In the genomic region with DNA sequence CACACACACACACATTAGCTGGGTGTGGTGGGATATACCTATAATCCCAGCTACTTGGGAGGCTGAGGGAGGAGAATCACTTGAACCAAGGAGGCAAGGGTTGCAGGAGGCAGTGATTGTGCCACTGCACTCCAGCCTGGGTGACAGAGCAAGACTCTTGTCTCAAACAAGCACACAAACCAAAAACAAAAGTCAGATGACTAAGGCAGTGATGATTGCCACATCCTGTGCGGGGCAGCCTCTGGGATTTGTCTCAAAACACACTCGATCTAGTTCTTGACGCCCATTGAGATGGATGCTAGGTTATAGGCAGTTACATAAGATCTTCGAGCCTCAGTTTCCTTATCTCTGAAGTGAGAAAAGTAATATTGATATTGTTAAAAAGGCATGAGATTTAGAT, we compare ENCODE assay signal across 8 cellular contexts. TPM values are rescaled to one million over a fixed set of nuclear protein-coding genes. Genes with fewer than 3 reads are reported as not detected.
DNase-seq lines count a peak whose midpoint lies in the region; ATAC-seq and TF ChIP-seq lines count a peak whose summit lies in the region.
"Not testable (repeated sequence)": the region's sequence is repeated elsewhere in the genome, so short reads cannot be mapped to it uniquely, and the experiment has no call there.

No MANE protein-coding gene starts in this region.

- peak overlapping the region; percentile 73 for H3K27ac Mint-ChIP-seq in CD8-positive, alpha-beta T cell
- peak overlapping the region; percentile 52 for H3K27ac Mint-ChIP-seq in activated T-helper 1 cell treated with anti-CD3 and anti-CD28 coated beads, Interleukin-12 subunit alpha, Interleukin-12 subunit beta, Interleukin-2, Interleukin-4 antibody, amounts not matched to agents 30 ng/mL and 10 ng/mL and 1 ng/mL, durations not matched to agents 14 hours and 24 hours and 36 hours

- peak; percentile 60 for ATAC-seq in CD8-positive, alpha-beta T cell

- POLR2A ChIA-PET in CD8-positive, alpha-beta T cell (lab: Charles Lee); OCI-LY7 (lab: Charles Lee): not testable (repeated sequence)

- H3K36me3 Mint-ChIP-seq in CD8-positive, alpha-beta T cell; activated T-helper 1 cell treated with anti-CD3 and anti-CD28 coated beads, Interleukin-12 subunit alpha, Interleukin-12 subunit beta, Interleukin-2, Interleukin-4 antibody, amounts not matched to agents 30 ng/mL and 10 ng/mL and 1 ng/mL, durations not matched to agents 14 hours and 24 hours and 36 hours (ENCODE audit: low read depth): not testable (repeated sequence)

- H3K9me2 ChIP-seq in OCI-LY7 (ENCODE audit: insufficient read depth, low read length) = not testable (repeated sequence)

- peak; percentile 29 to 77 (median 62) for DNase-seq in CD8-positive, alpha-beta T cell
- DNase-seq in OCI-LY7 (ENCODE audit: low spot score) = peak; percentile 3
- peak; percentile 72 for DNase-seq in activated CD4-positive, alpha-beta T cell treated with anti-CD3 and anti-CD28 coated beads for 48 hours
- peak; percentile 68 for DNase-seq in activated T-helper 1 cell treated with anti-CD3 and anti-CD28 coated beads, Interleukin-12 subunit alpha, Interleukin-12 subunit beta, Interleukin-2, Interleukin-4 antibody, amounts not matched to agents 30 ng/mL and 10 ng/mL and 1 ng/mL, durations not matched to agents 14 hours and 24 hours and 36 hours (ENCODE audit: low spot score)
- DNase-seq in central memory CD4-positive, alpha-beta T cell = peak; percentile 80
- DNase-seq in kidney tubule cell (ENCODE audit: low spot score) = peak; percentile 10
- DNase-seq in stimulated activated CD4-positive, alpha-beta T cell treated with anti-CD3 and anti-CD28 coated beads, Interleukin-12 subunit alpha, Interleukin-12 subunit beta, amount 100 ng/mL, for 48 hours (ENCODE audit: low read depth in 2 of 3, low spot score in 1 of 3) = peak in 2 of 3 donors; percentile 19 to 36
- peak; percentile 34 for DNase-seq in stimulated activated naive CD4-positive, alpha-beta T cell treated with Interleukin-2 at 50 U/mL for 16 hours (lab: John Stamatoyannopoulos, UW)

- H3K4me2 ChIP-seq in OCI-LY7 (ENCODE audit: low read length) = not testable (repeated sequence)

- not testable (repeated sequence) for H3K4me1 ChIP-seq in CD8-positive, alpha-beta T cell (ENCODE audit: insufficient read depth, low read length); OCI-LY7 (ENCODE audit: insufficient read depth, low read length, poor library complexity, severe bottlenecking)

- not testable (repeated sequence) for H3K79me2 ChIP-seq in OCI-LY7 (ENCODE audit: insufficient read depth, low read depth, low read length)

- not testable (repeated sequence) for TF ChIP-seq CTCF in CD8-positive, alpha-beta T cell (IDR thresholded peaks at IDR 0.05); OCI-LY7 (conservative IDR thresholded peaks at IDR 0.05; ENCODE audit: low read length)

- not testable (repeated sequence) for H2AFZ ChIP-seq in OCI-LY7 (ENCODE audit: low read length)

- H3K4me3 Mint-ChIP-seq in CD8-positive, alpha-beta T cell; activated T-helper 1 cell treated with anti-CD3 and anti-CD28 coated beads, Interleukin-12 subunit alpha, Interleukin-12 subunit beta, Interleukin-2, Interleukin-4 antibody, amounts not matched to agents 30 ng/mL and 10 ng/mL and 1 ng/mL, durations not matched to agents 14 hours and 24 hours and 36 hours: not testable (repeated sequence)

- not testable (repeated sequence) for H3K9me3 ChIP-seq in CD8-positive, alpha-beta T cell (ENCODE audit: low read length); OCI-LY7 (ENCODE audit: low read length)

- CTCF ChIA-PET in CD8-positive, alpha-beta T cell (lab: Charles Lee); OCI-LY7 (lab: Charles Lee; ENCODE audit: unreplicated experiment): not testable (repeated sequence)

- H3K4me1 Mint-ChIP-seq in CD8-positive, alpha-beta T cell (ENCODE audit: low read depth); activated T-helper 1 cell treated with anti-CD3 and anti-CD28 coated beads, Interleukin-12 subunit alpha, Interleukin-12 subunit beta, Interleukin-2, Interleukin-4 antibody, amounts not matched to agents 30 ng/mL and 10 ng/mL and 1 ng/mL, durations not matched to agents 14 hours and 24 hours and 36 hours (ENCODE audit: low read depth): not testable (repeated sequence)

- not testable (repeated sequence) for H3K27ac ChIP-seq in CD8-positive, alpha-beta T cell (ENCODE audit: low read depth, low read length); OCI-LY7 (ENCODE audit: low read depth, low read length, poor library complexity, severe bottlenecking)

- intact Hi-C loops in CD8-positive, alpha-beta T cell (cut with DNase I, micrococcal nuclease); OCI-LY7 (cut with micrococcal nuclease; ENCODE audit: unreplicated experiment); activated T-helper 1 cell treated with anti-CD3 and anti-CD28 coated beads, Interleukin-12 subunit alpha, Interleukin-12 subunit beta, Interleukin-2, Interleukin-4 antibody, amounts not matched to agents 30 ng/mL and 10 ng/mL and 1 ng/mL, durations not matched to agents 14 hours and 24 hours and 36 hours (cut with micrococcal nuclease): not testable (repeated sequence)

- not testable (repeated sequence) for BruUV-seq in OCI-LY7 (replicated peaks; lab: Mats Ljungman, UMichigan)

- H3K36me3 ChIP-seq in CD8-positive, alpha-beta T cell (ENCODE audit: insufficient read depth, low read length); OCI-LY7 (ENCODE audit: insufficient read depth, low read length): not testable (repeated sequence)

- not testable (repeated sequence) for H3K4me3 ChIP-seq in CD8-positive, alpha-beta T cell (ENCODE audit: low read depth, low read length); OCI-LY7 (ENCODE audit: low read depth, low read length, poor library complexity, severe bottlenecking)

- not testable (repeated sequence) for H4K20me1 ChIP-seq in OCI-LY7 (ENCODE audit: insufficient read depth, low read length)

- H3K27me3 Mint-ChIP-seq in CD8-positive, alpha-beta T cell (ENCODE audit: low read depth); activated T-helper 1 cell treated with anti-CD3 and anti-CD28 coated beads, Interleukin-12 subunit alpha, Interleukin-12 subunit beta, Interleukin-2, Interleukin-4 antibody, amounts not matched to agents 30 ng/mL and 10 ng/mL and 1 ng/mL, durations not matched to agents 14 hours and 24 hours and 36 hours (ENCODE audit: insufficient read depth): not testable (repeated sequence)

- H3K9me3 Mint-ChIP-seq in CD8-positive, alpha-beta T cell; activated T-helper 1 cell treated with anti-CD3 and anti-CD28 coated beads, Interleukin-12 subunit alpha, Interleukin-12 subunit beta, Interleukin-2, Interleukin-4 antibody, amounts not matched to agents 30 ng/mL and 10 ng/mL and 1 ng/mL, durations not matched to agents 14 hours and 24 hours and 36 hours: not testable (repeated sequence)

- H3K27me3 ChIP-seq in CD8-positive, alpha-beta T cell (ENCODE audit: insufficient read depth, low read length) = not testable (repeated sequence)

RNA-seq across cellular contexts. Expression of a gene that starts 57.8 kb away (rescaled TPM):
- 10 to 100 TPM; 30.6 to 32.6 TPM for total RNA-seq in CD8-positive, alpha-beta T cell
- 39.9 and 46.5 TPM in 2 replicates for total RNA-seq in OCI-LY7 (2014; rRNA removed; shearing (Covaris generic))
- 35.6 and 38.9 TPM in 2 replicates for total RNA-seq in OCI-LY7 (2022)
- total RNA-seq in activated T-helper 1 cell treated with anti-CD3 and anti-CD28 coated beads, Interleukin-12 subunit alpha, Interleukin-12 subunit beta, Interleukin-2, Interleukin-4 antibody, amounts not matched to agents 30 ng/mL and 10 ng/mL and 1 ng/mL, durations not matched to agents 14 hours and 24 hours and 36 hours = 20.1 and 20.2 TPM in 2 replicates

Comparison
In these comparisons a context has a peak if more than half of its experiments do, and no peak if none do; other contexts are left out.
1. DNase-seq: peak in every context shown above with its lines; median percentile 80 in central memory CD4-positive, alpha-beta T cell; 72 in activated CD4-positive, alpha-beta T cell treated with anti-CD3 and anti-CD28 coated beads for 48 hours; 68 in activated T-helper 1 cell treated with anti-CD3 and anti-CD28 coated beads, Interleukin-12 subunit alpha, Interleukin-12 subunit beta, Interleukin-2, Interleukin-4 antibody, amounts not matched to agents 30 ng/mL and 10 ng/mL and 1 ng/mL, durations not matched to agents 14 hours and 24 hours and 36 hours; 62 in CD8-positive, alpha-beta T cell; 34 in stimulated activated naive CD4-positive, alpha-beta T cell treated with Interleukin-2 at 50 U/mL for 16 hours; 28 in stimulated activated CD4-positive, alpha-beta T cell treated with anti-CD3 and anti-CD28 coated beads, Interleukin-12 subunit alpha, Interleukin-12 subunit beta, amount 100 ng/mL, for 48 hours; 10 in kidney tubule cell; 3 in OCI-LY7.